29 cellular contexts compared by ENCODE assay signal in genomic region chr5:144582046-144582445, GRCh38.
"Had no signal": no experiment of that assay in that cellular context is flagged by ENCODE, and none has a peak within 500 bp of the region (broad histone marks: within the 10 kb centered on the region; RNA-seq: fewer than 3 reads in every experiment).

No MANE protein-coding gene starts in this region.

- H3K9me3 Mint-ChIP-seq: activated CD4-positive, alpha-beta T cell treated with anti-CD3 and anti-CD28 coated beads, Interleukin-2, amount 10 ng/mL, durations not matched to agents 7 days and 5 days; activated naive CD4-positive, alpha-beta T cell treated with anti-CD3 and anti-CD28 coated beads, Interleukin-2, amount 50 U/mL, for 24 hours; activated T-cell treated with anti-CD3 and anti-CD28 coated beads, Interleukin-2, amount 50 U/mL, for 4 hours; activated T-helper 17 cell treated with anti-CD3 and anti-CD28 coated beads, Interleukin-2, amount 50 U/mL, for 72 hours; nephron; type B pancreatic cell had no signal

- H3K27ac Mint-ChIP-seq: activated CD4-positive, alpha-beta memory T cell treated with anti-CD3 and anti-CD28 coated beads, Interleukin-2, amount 10 ng/mL, durations not matched to agents 7 days and 5 days; activated CD4-positive, alpha-beta T cell treated with anti-CD3 and anti-CD28 coated beads, Interleukin-2, amount 10 ng/mL, durations not matched to agents 7 days and 5 days; activated naive CD4-positive, alpha-beta T cell treated with anti-CD3 and anti-CD28 coated beads, Interleukin-2, amount 50 U/mL, for 24 hours; activated naive CD8-positive, alpha-beta T cell treated with anti-CD3 and anti-CD28 coated beads, Interleukin-2, amount 50 U/mL, for 24 hours; activated T-helper 17 cell treated with anti-CD3 and anti-CD28 coated beads, Interleukin-2, amount 50 U/mL, for 72 hours; immature natural killer cell; type B pancreatic cell had no signal

- H3K4me3 ChIP-seq: colonic mucosa, lower lobe of right lung, mucosa of descending colon, skin epidermis, testis, uterus had no signal

- DNase-seq: activated CD4-positive, alpha-beta memory T cell treated with anti-CD3 and anti-CD28 coated beads, Interleukin-2, amount 10 ng/mL, durations not matched to agents 7 days and 5 days; activated CD4-positive, alpha-beta T cell treated with anti-CD3 and anti-CD28 coated beads, Interleukin-2, amount 10 ng/mL, durations not matched to agents 7 days and 5 days; activated CD4-positive, CD25-positive, alpha-beta regulatory T cell treated with anti-CD3 and anti-CD28 coated beads, Interleukin-2, amount 50 U/mL, for 72 hours; activated CD8-positive, alpha-beta memory T cell treated with anti-CD3 and anti-CD28 coated beads, Interleukin-2, amount 50 U/mL, for 48 hours; activated gamma-delta T cell treated with Interleukin-2 at 50 U/mL for 16 hours; activated naive CD8-positive, alpha-beta T cell treated with anti-CD3 and anti-CD28 coated beads, Interleukin-2, amount 50 U/mL, for 24 hours; activated T-cell treated with anti-CD3 and anti-CD28 coated beads, Interleukin-2, amount 50 U/mL, for 4 hours; amygdala; colonic mucosa; effector CD8-positive, alpha-beta T cell; erythroblast; head of caudate nucleus; hippocampal formation; immature natural killer cell; kidney; lower lobe of right lung; mucosa of descending colon; retina; stimulated activated CD4-positive, alpha-beta T cell treated with anti-CD3 and anti-CD28 coated beads, Interleukin-12 subunit alpha, Interleukin-12 subunit beta, amount 100 ng/mL, for 4 hours; stimulated activated CD4-positive, alpha-beta T cell treated with anti-CD3 and anti-CD28 coated beads, Interleukin-4, amount 100 ng/mL, for 1 hour; stimulated activated naive CD8-positive, alpha-beta T cell treated with anti-CD3 and anti-CD28 coated beads, Interleukin-15, Interleukin-2, amounts not matched to agents 100 U/mL and 50 U/mL, for 24 hours; T-helper 2 cell; testis; uterus had no signal

- H3K27me3 Mint-ChIP-seq: activated CD4-positive, alpha-beta memory T cell treated with anti-CD3 and anti-CD28 coated beads, Interleukin-2, amount 10 ng/mL, durations not matched to agents 7 days and 5 days; activated CD4-positive, alpha-beta T cell treated with anti-CD3 and anti-CD28 coated beads, Interleukin-2, amount 10 ng/mL, durations not matched to agents 7 days and 5 days; activated naive CD4-positive, alpha-beta T cell treated with anti-CD3 and anti-CD28 coated beads, Interleukin-2, amount 50 U/mL, for 24 hours; activated naive CD8-positive, alpha-beta T cell treated with anti-CD3 and anti-CD28 coated beads, Interleukin-2, amount 50 U/mL, for 24 hours; activated T-helper 17 cell treated with anti-CD3 and anti-CD28 coated beads, Interleukin-2, amount 50 U/mL, for 72 hours; type B pancreatic cell had no signal

- H3K4me3 Mint-ChIP-seq: activated CD4-positive, alpha-beta memory T cell treated with anti-CD3 and anti-CD28 coated beads, Interleukin-2, amount 10 ng/mL, durations not matched to agents 7 days and 5 days; activated CD4-positive, alpha-beta T cell treated with anti-CD3 and anti-CD28 coated beads, Interleukin-2, amount 10 ng/mL, durations not matched to agents 7 days and 5 days; activated naive CD4-positive, alpha-beta T cell treated with anti-CD3 and anti-CD28 coated beads, Interleukin-2, amount 50 U/mL, for 24 hours; activated naive CD8-positive, alpha-beta T cell treated with anti-CD3 and anti-CD28 coated beads, Interleukin-2, amount 50 U/mL, for 24 hours; activated T-cell treated with anti-CD3 and anti-CD28 coated beads, Interleukin-2, amount 50 U/mL, for 4 hours; activated T-helper 17 cell treated with anti-CD3 and anti-CD28 coated beads, Interleukin-2, amount 50 U/mL, for 72 hours; immature natural killer cell; nephron; type B pancreatic cell had no signal

- H3K9me3 ChIP-seq: colonic mucosa, lower lobe of right lung, mucosa of descending colon, testis, uterus had no signal

- H3K27ac ChIP-seq: colonic mucosa, lower lobe of right lung, skin epidermis, testis, uterus had no signal

- H3K4me1 Mint-ChIP-seq: activated CD4-positive, alpha-beta memory T cell treated with anti-CD3 and anti-CD28 coated beads, Interleukin-2, amount 10 ng/mL, durations not matched to agents 7 days and 5 days; activated CD4-positive, alpha-beta T cell treated with anti-CD3 and anti-CD28 coated beads, Interleukin-2, amount 10 ng/mL, durations not matched to agents 7 days and 5 days; activated naive CD4-positive, alpha-beta T cell treated with anti-CD3 and anti-CD28 coated beads, Interleukin-2, amount 50 U/mL, for 24 hours; activated naive CD8-positive, alpha-beta T cell treated with anti-CD3 and anti-CD28 coated beads, Interleukin-2, amount 50 U/mL, for 24 hours; activated T-helper 17 cell treated with anti-CD3 and anti-CD28 coated beads, Interleukin-2, amount 50 U/mL, for 72 hours; immature natural killer cell had no signal

- H3K36me3 Mint-ChIP-seq: activated naive CD4-positive, alpha-beta T cell treated with anti-CD3 and anti-CD28 coated beads, Interleukin-2, amount 50 U/mL, for 24 hours; immature natural killer cell; type B pancreatic cell had no signal

- H3K4me1 ChIP-seq: colonic mucosa, lower lobe of right lung, testis, uterus had no signal

- H3K27me3 ChIP-seq: colonic mucosa, testis, uterus had no signal

- H3K36me3 ChIP-seq: colonic mucosa, lower lobe of right lung, uterus had no signal
